16 cellular contexts compared by ENCODE assay signal in the genomic region with DNA sequence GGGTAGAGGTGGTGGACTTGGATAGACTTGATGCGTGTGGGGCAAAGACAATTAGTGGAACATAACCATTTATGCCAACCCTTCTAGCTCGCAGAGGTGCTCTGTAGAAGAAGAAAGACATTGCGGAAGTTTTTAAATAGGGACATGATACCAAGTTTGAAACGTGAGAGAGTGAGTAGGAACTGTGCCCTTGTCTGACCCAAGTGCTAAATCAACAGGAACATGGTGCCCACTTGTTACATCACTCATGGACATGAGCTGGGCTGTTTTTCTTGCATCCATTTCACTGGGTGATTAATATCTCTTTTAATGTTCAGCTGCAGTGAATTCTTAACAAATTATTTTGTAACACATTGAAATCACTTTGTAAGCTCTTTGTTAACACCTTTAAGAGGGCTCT.
DNase-seq lines count a peak whose midpoint lies in the region; ATAC-seq and TF ChIP-seq lines count a peak whose summit lies in the region.
"Had no signal": no experiment of that assay in that cellular context is flagged by ENCODE, and none has a peak within 500 bp of the region (broad histone marks: within the 10 kb centered on the region; RNA-seq: fewer than 3 reads in every experiment).

No MANE protein-coding gene starts in this region.

- WGBS in heart left ventricle, 4 donors, result 55 to 70% (median 64%) methylated on average over 4 of the region's 4 CpGs
- WGBS in psoas muscle, 3 donors, result 44 to 51% (median 50%) methylated on average over 4 of the region's 4 CpGs

- H3K4me3 ChIP-seq in heart left ventricle (no peak overlapping the region), left ventricle myocardium inferior (no peak overlapping the region), psoas muscle (no peak overlapping the region), vagina (no peak overlapping the region)
- H3K4me3 ChIP-seq: GM12878, GM23248 had no signal

- no peaks in the 10 kb centered on the region for H3K36me3 ChIP-seq in heart left ventricle
- no peaks in the 10 kb centered on the region for H3K36me3 ChIP-seq in left ventricle myocardium inferior
- H3K36me3 ChIP-seq in psoas muscle (ENCODE audit: insufficient read depth in 1 of 2, low read depth in 1 of 2), result no peaks in the 10 kb centered on the region
- no peaks in the 10 kb centered on the region for H3K36me3 ChIP-seq in vagina

- H3K27ac Mint-ChIP-seq in T-helper 17 cell, result no peak overlapping the region
- H3K27ac Mint-ChIP-seq: B cell; CD4-positive, alpha-beta memory T cell had no signal

- DNase-seq in heart left ventricle (no peak), cardiac septum (ENCODE audit: low spot score) (no peak), left ventricle myocardium inferior (no peak), psoas muscle (no peak), T-helper 17 cell (no peak), vagina (ENCODE audit: extremely low spot score in 2 of 2) (no peak), HuH-7.5 (ENCODE audit: low spot score) (no peak)
- DNase-seq: ACHN; CD4-positive, alpha-beta memory T cell; DMS79; GM23248; H7 had no signal

- no peaks in the 10 kb centered on the region for H3K4me1 Mint-ChIP-seq in T-helper 17 cell
- H3K4me1 Mint-ChIP-seq: B cell; CD4-positive, alpha-beta memory T cell; IgD-negative memory B cell had no signal

- intact Hi-C loops in heart left ventricle (cut with DNase I) (loop anchor here in 2 of 10 donors (1.0 kb wide), 2 partner anchors 72 to 159 kb away; no protein-coding TSS in a partner anchor), cardiac septum (cut with DNase I) (loop anchor here (5.0 to 10.0 kb wide), 3 partner anchors 154 to 282 kb away; no protein-coding TSS in a partner anchor), left ventricle myocardium inferior (cut with micrococcal nuclease) (no loop called here), psoas muscle (cut with DNase I) (no loop called here), vagina (cut with DNase I) (no loop called here)

- TF ChIP-seq CTCF in heart left ventricle (IDR thresholded peaks at IDR 0.05), result no peak
- TF ChIP-seq CTCF in left ventricle myocardium inferior (IDR thresholded peaks at IDR 0.05; ENCODE audit: borderline replicate concordance), result no peak
- no peak for TF ChIP-seq CTCF in psoas muscle (IDR thresholded peaks at IDR 0.05)
- TF ChIP-seq CTCF in vagina (IDR thresholded peaks at IDR 0.05), result no peak

- H3K27ac ChIP-seq in heart left ventricle (peak overlapping the region in 8 of 12 donors; percentile 10 to 77 (median 67)), left ventricle myocardium inferior (replicated peaks) (peak overlapping the region; percentile 86), psoas muscle (peak overlapping the region; percentile 60), vagina (no peak overlapping the region)
- H3K27ac ChIP-seq: C4-2B, GM23248 had no signal

- ATAC-seq in heart left ventricle (peak in 1 of 4 donors; percentile 28), psoas muscle (peak; percentile 33 to 91 (median 81)), T-helper 17 cell (no peak)
- ATAC-seq: GM12878 had no signal

- no peaks in the 10 kb centered on the region for H3K9me3 ChIP-seq in heart left ventricle
- H3K9me3 ChIP-seq in left ventricle myocardium inferior (replicated peaks), result no peaks in the 10 kb centered on the region
- H3K9me3 ChIP-seq in psoas muscle, result no peaks in the 10 kb centered on the region
- no peaks in the 10 kb centered on the region for H3K9me3 ChIP-seq in T-helper 17 cell (ENCODE audit: control insufficient read depth, low read length, poor library complexity, severe bottlenecking)
- no peaks in the 10 kb centered on the region for H3K9me3 ChIP-seq in vagina

- H3K27me3 Mint-ChIP-seq in T-helper 17 cell, result peaks cover 10% of the 10 kb centered on the region

- no peak overlapping the region for H3K4me3 Mint-ChIP-seq in T-helper 17 cell
- H3K4me3 Mint-ChIP-seq: B cell; CD4-positive, alpha-beta memory T cell had no signal

- H3K4me1 ChIP-seq in heart left ventricle, result peaks cover 0 to 34% (median 6%) of the 10 kb centered on the region in 12 donors
- peaks cover 51% of the 10 kb centered on the region for H3K4me1 ChIP-seq in left ventricle myocardium inferior
- peaks cover 9% of the 10 kb centered on the region for H3K4me1 ChIP-seq in psoas muscle
- no peaks in the 10 kb centered on the region for H3K4me1 ChIP-seq in vagina

- TF ChIP-seq POLR2A in heart left ventricle (IDR thresholded peaks at IDR 0.05) (no peak), vagina (IDR thresholded peaks at IDR 0.05) (no peak)

- no peaks in the 10 kb centered on the region for H3K27me3 ChIP-seq in heart left ventricle
- no peaks in the 10 kb centered on the region for H3K27me3 ChIP-seq in left ventricle myocardium inferior (ENCODE audit: low read depth)
- no peaks in the 10 kb centered on the region for H3K27me3 ChIP-seq in psoas muscle (ENCODE audit: insufficient read depth in 3 of 3, low read length in 2 of 3)
- H3K27me3 ChIP-seq in vagina, result no peaks in the 10 kb centered on the region

- no peaks in the 10 kb centered on the region for H3K36me3 Mint-ChIP-seq in T-helper 17 cell (ENCODE audit: low read depth)
- H3K36me3 Mint-ChIP-seq: CD4-positive, alpha-beta memory T cell had no signal
